In genomic region chr17:17677299-17678040, GRCh38 we compare ENCODE assay signal across 17 cellular contexts.
"Had no signal": no experiment of that assay in that cellular context is flagged by ENCODE, and none has a peak within 500 bp of the region (broad histone marks: within the 10 kb centered on the region; RNA-seq: fewer than 3 reads in every experiment).

No MANE protein-coding gene starts in this region.

- H3K27me3 ChIP-seq: heart left ventricle, ovary, testis, upper lobe of right lung had no signal

- H3K4me1 ChIP-seq: upper lobe of right lung had no signal

- H3K36me3 Mint-ChIP-seq: brain had no signal

- FAIRE-seq: endometrium, frontal cortex, islet of Langerhans had no signal

- H3K9me3 Mint-ChIP-seq: stimulated activated naive CD8-positive, alpha-beta T cell treated with anti-CD3 and anti-CD28 coated beads, Interleukin-15, amount 100 ng/mL, for 72 hours had no signal

- H3K27ac ChIP-seq: heart left ventricle, ovary, testis, upper lobe of right lung had no signal

- H3K27me3 Mint-ChIP-seq: stimulated activated naive CD8-positive, alpha-beta T cell treated with anti-CD3 and anti-CD28 coated beads, Interleukin-15, amount 100 ng/mL, for 72 hours had no signal

- H3K9me3 ChIP-seq: heart left ventricle, ovary, testis, upper lobe of right lung had no signal

- H3K4me3 ChIP-seq: heart left ventricle, ovary, testis, upper lobe of right lung had no signal

- H3K36me3 ChIP-seq: heart left ventricle, ovary, upper lobe of right lung had no signal

- DNase-seq: activated naive CD4-positive, alpha-beta T cell treated with anti-CD3 and anti-CD28 coated beads, Interleukin-2, amount 50 U/mL, for 16 hours; activated T-cell treated with anti-CD3 and anti-CD28 coated beads, Interleukin-2, amount 50 U/mL, for 1 hour; amniotic stem cell; cerebellar nuclear complex; heart left ventricle; left ventricle myocardium superior; mesendoderm; ovary; stimulated activated CD4-positive, alpha-beta T cell treated with anti-CD3 and anti-CD28 coated beads, Interleukin-4, amount 100 ng/mL, for 1 hour; stimulated activated CD8-positive, alpha-beta memory T cell treated with anti-CD3 and anti-CD28 coated beads, Interleukin-4, amount 100 ng/mL, for 48 hours; stimulated activated naive CD8-positive, alpha-beta T cell treated with anti-CD3 and anti-CD28 coated beads, Interleukin-15, amount 100 ng/mL, for 72 hours; testis; upper lobe of right lung had no signal

- ATAC-seq: heart left ventricle; left ventricle myocardium superior; stimulated activated naive CD8-positive, alpha-beta T cell treated with anti-CD3 and anti-CD28 coated beads, Interleukin-15, amount 100 ng/mL, for 72 hours; upper lobe of right lung had no signal
